ENCODE assay signal across 8 cellular contexts in genomic region chr4:168711197-168712120, GRCh38.
A peak's percentile ranks its signal among the peaks of the same experiment; 100 is the strongest.
DNase-seq lines count a peak whose midpoint lies in the region; TF ChIP-seq lines count a peak whose summit lies in the region.

No MANE protein-coding gene starts in this region.

- H3K27ac Mint-ChIP-seq in nephron, result peak overlapping the region; percentile 26 to 79 (median 33)

- H3K4me1 Mint-ChIP-seq in nephron, result peaks cover 21% of the 10 kb centered on the region

- H3K9me3 ChIP-seq in colonic mucosa (no peaks in the 10 kb centered on the region), SJCRH30 (replicated peaks) (no peaks in the 10 kb centered on the region)

- TF ChIP-seq CTCF in colonic mucosa (IDR thresholded peaks at IDR 0.05) (no peak), nephron (IDR thresholded peaks at IDR 0.05; ENCODE audit: unreplicated experiment in 3 of 3) (no peak)

- peak; percentile 36 for DNase-seq in AG08396 (ENCODE audit: low spot score)
- DNase-seq in GOT3 (lab: John Stamatoyannopoulos, UW), result peak; percentile 0
- no peak for DNase-seq in colonic mucosa
- no peak for DNase-seq in SIG-M5 (lab: John Stamatoyannopoulos, UW)
- no peak for DNase-seq in hypothalamus (lab: John Stamatoyannopoulos, UW)
- no peak for DNase-seq in activated gamma-delta T cell (lab: John Stamatoyannopoulos, UW)
- no peak for DNase-seq in SJCRH30

- H3K4me3 ChIP-seq in colonic mucosa, result no peak overlapping the region
- H3K4me3 ChIP-seq in SJCRH30, result no peak overlapping the region

- H3K9me3 Mint-ChIP-seq in nephron, result no peaks in the 10 kb centered on the region

- H3K4me1 ChIP-seq in colonic mucosa (no peaks in the 10 kb centered on the region), SJCRH30 (peaks cover 9% of the 10 kb centered on the region)

- no peak overlapping the region for H3K4me3 Mint-ChIP-seq in nephron

- intact Hi-C loops in colonic mucosa (cut with DNase I), result loop anchor here (2.0 kb wide), 1 partner anchor 205 kb away; no protein-coding TSS in a partner anchor

- no peaks in the 10 kb centered on the region for H3K27me3 ChIP-seq in colonic mucosa
- no peaks in the 10 kb centered on the region for H3K27me3 ChIP-seq in SJCRH30

- H3K36me3 ChIP-seq in colonic mucosa (no peaks in the 10 kb centered on the region), SJCRH30 (peaks cover 26% of the 10 kb centered on the region)

- H3K27ac ChIP-seq in colonic mucosa (peak overlapping the region; percentile 3), SJCRH30 (no peak overlapping the region)

- H3K9ac ChIP-seq in colonic mucosa (ENCODE audit: low read depth in 2 of 2, low read length in 2 of 2), result no peak overlapping the region

- H3K27me3 Mint-ChIP-seq in nephron (ENCODE audit: low read depth), result no peaks in the 10 kb centered on the region

- peaks cover 81% of the 10 kb centered on the region for H3K36me3 Mint-ChIP-seq in nephron (ENCODE audit: low read depth)

Comparison
In these comparisons a context has a peak if more than half of its experiments do, and no peak if none do; other contexts are left out.
1. DNase-seq: peak in AG08396 (single experiment) and GOT3 (single experiment); none in colonic mucosa (single experiment), SIG-M5 (single experiment), hypothalamus (0 of 51), activated gamma-delta T cell (single experiment) and SJCRH30 (0 of 2).